Comparison of ENCODE assay signal across 8 cellular contexts in genomic region chr19:43639507-43640423, GRCh38. TPM values are rescaled to one million over a fixed set of nuclear protein-coding genes. Genes with fewer than 3 reads are reported as not detected.
DNase-seq lines count a peak whose midpoint lies in the region; ATAC-seq, FAIRE-seq and TF ChIP-seq lines count a peak whose summit lies in the region.

Gene CADM4, minus strand, starts transcription at chr19:43639850. Its CDS starts 60 bp downstream, at chr19:43639790.

- dilution Hi-C loops in endothelial cell of umbilical vein (cut with MboI; ENCODE audit: extremely low pct_ligation_motif_present, low sequenced_read_pairs): no loop called here

- peak within 1 kb of the TSS; percentile 53 for H3K4me2 ChIP-seq in endothelial cell of umbilical vein (ENCODE audit: insufficient read depth, low read length)

- peak within 1 kb of the TSS; percentile 85 for H3K4me3 Mint-ChIP-seq in CD4-positive, alpha-beta T cell

- H4K20me1 ChIP-seq in endothelial cell of umbilical vein (replicated peaks; ENCODE audit: control insufficient read depth, extremely low read depth, insufficient read depth, low read length): no peaks in the 10 kb centered on the region

- no peaks in the 10 kb centered on the region for H3K9me3 ChIP-seq in CD4-positive, alpha-beta T cell (ENCODE audit: control insufficient read depth, low read length)
- no peaks in the 10 kb centered on the region for H3K9me3 ChIP-seq in endothelial cell of umbilical vein (replicated peaks; ENCODE audit: control insufficient read depth, insufficient read depth, low read length)
- no peaks in the 10 kb centered on the region for H3K9me3 ChIP-seq in muscle layer of duodenum (ENCODE audit: control insufficient read depth in 1 of 2, low read length in 2 of 2)
- H3K9me3 ChIP-seq in subcutaneous abdominal adipose tissue (ENCODE audit: control insufficient read depth in 5 of 5, low read length in 5 of 5): no peaks in the 10 kb centered on the region

- CTCF ChIA-PET in CD4-positive, alpha-beta T cell (lab: Charles Lee): no interaction called here
- CTCF ChIA-PET in endothelial cell of umbilical vein (lab: Charles Lee): no interaction called here

- H3K36me3 ChIP-seq in endothelial cell of umbilical vein (ENCODE audit: control insufficient read depth in 2 of 2, extremely low read depth in 1 of 2, insufficient read depth in 2 of 2, low read length in 2 of 2) (no peaks in the 10 kb centered on the region), muscle layer of duodenum (ENCODE audit: control insufficient read depth in 1 of 2, insufficient read depth in 2 of 2, low read length in 2 of 2) (no peaks in the 10 kb centered on the region), subcutaneous abdominal adipose tissue (ENCODE audit: control insufficient read depth in 5 of 5, insufficient read depth in 5 of 5, low read length in 5 of 5) (no peaks in the 10 kb centered on the region)

- H3K27me3 Mint-ChIP-seq in CD4-positive, alpha-beta T cell: peaks cover 33% of the 10 kb centered on the region

- TF ChIP-seq POLR2A in endothelial cell of umbilical vein (IDR thresholded peaks at IDR 0.05; ENCODE audit: low read depth, low read length): no peak

- peaks cover 7% of the 10 kb centered on the region for H3K4me1 ChIP-seq in endothelial cell of umbilical vein (ENCODE audit: control insufficient read depth, extremely low read depth, insufficient read depth, low read length)
- H3K4me1 ChIP-seq in muscle layer of duodenum (ENCODE audit: control insufficient read depth in 1 of 2, insufficient read depth in 2 of 2, low read length in 2 of 2): peaks cover 0 to 19% of the 10 kb centered on the region in 2 donors
- peaks cover 4 to 14% (median 12%) of the 10 kb centered on the region in 5 donors for H3K4me1 ChIP-seq in subcutaneous abdominal adipose tissue (ENCODE audit: control insufficient read depth in 5 of 5, insufficient read depth in 5 of 5, low read length in 5 of 5)

- H3K9ac ChIP-seq in endothelial cell of umbilical vein (replicated peaks; ENCODE audit: extremely low read depth, insufficient read depth, low read length) (no peak within 1 kb of the TSS), subcutaneous abdominal adipose tissue (ENCODE audit: low read length in 5 of 5) (peak within 1 kb of the TSS in 3 of 5 donors; percentile 16 to 55 (median 41))

- H3K4me3 ChIP-seq in endothelial cell of umbilical vein (replicated peaks in 1 of 3; ENCODE audit: insufficient read depth in 1 of 3, low read depth in 1 of 3, low read length in 3 of 3): peak within 1 kb of the TSS in 2 of 3 experiments; percentile 19 to 49
- peak within 1 kb of the TSS; percentile 47 to 71 for H3K4me3 ChIP-seq in muscle layer of duodenum (ENCODE audit: low read depth in 1 of 2, low read length in 2 of 2)
- H3K4me3 ChIP-seq in subcutaneous abdominal adipose tissue (ENCODE audit: low read depth in 1 of 5, low read length in 5 of 5): peak within 1 kb of the TSS; percentile 45 to 78 (median 57)

- H3K9me3 Mint-ChIP-seq in CD4-positive, alpha-beta T cell: no peaks in the 10 kb centered on the region

- no peak within 1 kb of the TSS for H3K27ac ChIP-seq in CD4-positive, alpha-beta T cell (ENCODE audit: low read depth, low read length)
- H3K27ac ChIP-seq in endothelial cell of umbilical vein (ENCODE audit: insufficient read depth, low read depth, low read length): no peak within 1 kb of the TSS
- H3K27ac ChIP-seq in muscle layer of duodenum (ENCODE audit: low read length): no peak within 1 kb of the TSS
- H3K27ac ChIP-seq in subcutaneous abdominal adipose tissue (ENCODE audit: low read depth, low read length): no peak within 1 kb of the TSS

- H3K4me1 Mint-ChIP-seq in CD4-positive, alpha-beta T cell (ENCODE audit: low read depth): peaks cover 13% of the 10 kb centered on the region

- FAIRE-seq in endothelial cell of umbilical vein (lab: Jason Lieb, UNC): no peak

- TF ChIP-seq CTCF in CD4-positive, alpha-beta T cell (IDR thresholded peaks at IDR 0.05): no peak
- no peak for TF ChIP-seq CTCF in endothelial cell of umbilical vein (IDR thresholded peaks at IDR 0.05; ENCODE audit: extremely low read depth in 1 of 2, insufficient read depth in 1 of 2, low read depth in 1 of 2, low read length in 2 of 2)

- peak; percentile 86 for ATAC-seq in CD4-positive, alpha-beta T cell (ENCODE audit: poor library complexity)

- intact Hi-C loops in CD4-positive, alpha-beta T cell (cut with DNase I, micrococcal nuclease): loop anchor here in 1 of 2 experiments (2.0 kb wide), 1 partner anchor 29 kb away; no protein-coding TSS in a partner anchor
- intact Hi-C loops in endothelial cell of umbilical vein (cut with micrococcal nuclease): no loop called here

- no peaks in the 10 kb centered on the region for H3K9me1 ChIP-seq in endothelial cell of umbilical vein (replicated peaks; ENCODE audit: control insufficient read depth, extremely low read depth, insufficient read depth, low read length)

- no peaks in the 10 kb centered on the region for H3K79me2 ChIP-seq in endothelial cell of umbilical vein (ENCODE audit: control insufficient read depth, insufficient read depth, low read length)

- H2AFZ ChIP-seq in endothelial cell of umbilical vein (ENCODE audit: low read depth, low read length): peak within 1 kb of the TSS; percentile 97

- H3K36me3 Mint-ChIP-seq in CD4-positive, alpha-beta T cell (ENCODE audit: low read depth): no peaks in the 10 kb centered on the region

- H3K27ac Mint-ChIP-seq in CD4-positive, alpha-beta T cell: no peak within 1 kb of the TSS

- peaks cover 26% of the 10 kb centered on the region for H3K27me3 ChIP-seq in CD4-positive, alpha-beta T cell (ENCODE audit: control insufficient read depth, insufficient read depth, low read length)
- H3K27me3 ChIP-seq in endothelial cell of umbilical vein (ENCODE audit: control insufficient read depth in 2 of 2, insufficient read depth in 2 of 2, low read length in 2 of 2): peaks cover 15 to 25% of the 10 kb centered on the region in 2 experiments
- peaks cover 10% of the 10 kb centered on the region for H3K27me3 ChIP-seq in muscle layer of duodenum (ENCODE audit: low read depth, low read length)
- peaks cover 4 to 40% (median 31%) of the 10 kb centered on the region in 5 donors for H3K27me3 ChIP-seq in subcutaneous abdominal adipose tissue (ENCODE audit: control insufficient read depth in 5 of 5, insufficient read depth in 4 of 5, low read length in 5 of 5)

- POLR2A ChIA-PET in CD4-positive, alpha-beta T cell (lab: Charles Lee): interaction anchor here (0.5 to 1.4 kb wide), 3 partner anchors 28 to 175 kb away, joined by 3 to 4 read pairs (median 4); no protein-coding TSS in a partner anchor
- POLR2A ChIA-PET in endothelial cell of umbilical vein (lab: Charles Lee): no interaction called here

- BruUV-seq in endothelial cell of umbilical vein (replicated peaks; lab: Mats Ljungman, UMichigan): no TSS peak

- DNase-seq in CD4-positive, alpha-beta T cell: peak; percentile 23 to 62 (median 42)
- DNase-seq in NCI-H1048 (lab: John Stamatoyannopoulos, UW): peak; percentile 29
- DNase-seq in activated T-cell treated with anti-CD3 and anti-CD28 coated beads for 1 hour (ENCODE audit: low read depth): peak; percentile 36
- no peak for DNase-seq in endothelial cell of umbilical vein (ENCODE audit: low read depth, low spot score)
- DNase-seq in MV-4-11 (lab: John Stamatoyannopoulos, UW): no peak
- no peak for DNase-seq in CD1c-positive myeloid dendritic cell (ENCODE audit: extremely low spot score)

TF ChIP-seq in endothelial cell of umbilical vein, 7 proteins besides CTCF, POLR2A, EP300 and RAD21:
- TF ChIP-seq POLR2AphosphoS5 (IDR thresholded peaks at IDR 0.05; ENCODE audit: insufficient read depth, low read depth, low read length): no peak
- peak; percentile 56 for TF ChIP-seq EZH2 (IDR thresholded peaks at IDR 0.05; ENCODE audit: borderline replicate concordance, low read depth, low read length, severe bottlenecking)
- no peak for TF ChIP-seq JUN (IDR thresholded peaks at IDR 0.05; ENCODE audit: borderline replicate concordance, insufficient read depth, insufficient read length, low read depth)
- TF ChIP-seq GATA2 (IDR thresholded peaks at IDR 0.05; ENCODE audit: insufficient read depth, insufficient read length, low read depth, low read length): no peak

RNA-seq across cellular contexts. Expression of gene CADM4, which starts in this region (rescaled TPM):
- total RNA-seq in CD4-positive, alpha-beta T cell: under 1 TPM; 0.28 to 0.36 TPM
- 6.7 and 7.5 TPM in 2 replicates for total RNA-seq in endothelial cell of umbilical vein
- polyA plus RNA-seq in endothelial cell of umbilical vein: 5.0 and 7.7 TPM in 2 replicates
- polyA plus RNA-seq in endothelial cell of umbilical vein (2011; cell fraction: cytosol; rRNA removed): 4.3 and 6.2 TPM in 2 replicates
- polyA plus RNA-seq in endothelial cell of umbilical vein (2011; cell fraction: nucleus; rRNA removed): 1.9 and 2.5 TPM in 2 replicates
- polyA plus RNA-seq in endothelial cell of umbilical vein (2012): 4.9 and 10.7 TPM in 2 replicates
- 3.6 and 4.3 TPM in 2 replicates for polyA minus RNA-seq in endothelial cell of umbilical vein
- polyA minus RNA-seq in endothelial cell of umbilical vein (2011; cell fraction: cytosol; rRNA and poly(A)+ RNA removed): not detected
- 0.19 and 0.63 TPM in 2 replicates for polyA minus RNA-seq in endothelial cell of umbilical vein (2011; cell fraction: nucleus; rRNA and poly(A)+ RNA removed)

Comparison
In these comparisons a context has a peak if more than half of its experiments do, and no peak if none do; other contexts are left out.
1. Peak in DNase-seq and ATAC-seq in CD4-positive, alpha-beta T cell; RNA of the gene not detected or under 1 TPM.
2. DNase-seq: peak in NCI-H1048 (single experiment) and activated T-cell treated with anti-CD3 and anti-CD28 coated beads for 1 hour (single experiment); none in endothelial cell of umbilical vein (single experiment), MV-4-11 (single experiment) and CD1c-positive myeloid dendritic cell (single experiment).
3. Peak in every context shown above with its lines, with median percentiles within 50 percentile points of each other: H3K4me3 ChIP-seq.